In genomic region chr22:27577570-27577969, GRCh38 we compare ENCODE assay signal across 13 cellular contexts.
"Had no signal": no experiment of that assay in that cellular context is flagged by ENCODE, and none has a peak within 500 bp of the region (broad histone marks: within the 10 kb centered on the region; RNA-seq: fewer than 3 reads in every experiment).

No MANE protein-coding gene starts in this region.

- H3K27me3 ChIP-seq: ovary had no signal

- H3K4me3 ChIP-seq: adrenal gland, dorsolateral prefrontal cortex, gastrocnemius medialis, ovary, tibial nerve had no signal

- H3K36me3 Mint-ChIP-seq: natural killer cell treated with Interleukin-12 subunit alpha and Interleukin-12 subunit beta and Interleukin-15 and Interleukin-18, amount 100 ng/mL, for 72 hours; stimulated activated memory B cell treated with anti-CD40 and anti-IgM and Interleukin-4, amounts not matched to agents 10 μg/mL and 1 μg/mL and 100 μg/mL, for 72 hours had no signal

- H3K4me3 Mint-ChIP-seq: natural killer cell treated with Interleukin-12 subunit alpha and Interleukin-12 subunit beta and Interleukin-15 and Interleukin-18, amount 100 ng/mL, for 72 hours; stimulated activated memory B cell treated with anti-CD40 and anti-IgM and Interleukin-4, amounts not matched to agents 10 μg/mL and 1 μg/mL and 100 μg/mL, for 72 hours had no signal

- H3K4me1 ChIP-seq: adrenal gland had no signal

- H3K36me3 ChIP-seq: adrenal gland, gastrocnemius medialis, ovary, tibial nerve had no signal

- H3K9me3 Mint-ChIP-seq: activated T-helper 2 cell treated with anti-CD3 and anti-CD28 coated beads, Interferon-gamma antibody, Interleukin-2, Interleukin-4, amounts not matched to agents 10 μg/mL and 5 μg/mL and 100 μg/mL, durations not matched to agents 14 hours and 24 hours and 36 hours; natural killer cell treated with Interleukin-12 subunit alpha and Interleukin-12 subunit beta and Interleukin-15 and Interleukin-18, amount 100 ng/mL, for 72 hours had no signal

- DNase-seq: activated CD4-positive, alpha-beta T cell treated with anti-CD3 and anti-CD28 coated beads, Interleukin-2, amount 50 U/mL, for 1 hour; activated naive CD4-positive, alpha-beta T cell treated with anti-CD3 and anti-CD28 coated beads, Interleukin-2, amount 50 U/mL, for 16 hours; dorsolateral prefrontal cortex; gastrocnemius medialis; hippocampal formation; small intestine; stimulated activated CD4-positive, alpha-beta T cell treated with anti-CD3 and anti-CD28 coated beads, Interleukin-1b, Interleukin-23, amount 100 ng/mL, for 48 hours had no signal

- H3K4me1 Mint-ChIP-seq: stimulated activated memory B cell treated with anti-CD40 and anti-IgM and Interleukin-4, amounts not matched to agents 10 μg/mL and 1 μg/mL and 100 μg/mL, for 72 hours had no signal

- H3K9me3 ChIP-seq: adrenal gland, gastrocnemius medialis, ovary had no signal

- H3K27ac Mint-ChIP-seq: activated T-helper 2 cell treated with anti-CD3 and anti-CD28 coated beads, Interferon-gamma antibody, Interleukin-2, Interleukin-4, amounts not matched to agents 10 μg/mL and 5 μg/mL and 100 μg/mL, durations not matched to agents 14 hours and 24 hours and 36 hours; natural killer cell treated with Interleukin-12 subunit alpha and Interleukin-12 subunit beta and Interleukin-15 and Interleukin-18, amount 100 ng/mL, for 72 hours; stimulated activated memory B cell treated with anti-CD40 and anti-IgM and Interleukin-4, amounts not matched to agents 10 μg/mL and 1 μg/mL and 100 μg/mL, for 72 hours had no signal

- ATAC-seq: gastrocnemius medialis; natural killer cell treated with Interleukin-12 subunit alpha and Interleukin-12 subunit beta and Interleukin-15 and Interleukin-18, amount 100 ng/mL, for 72 hours; stimulated activated memory B cell treated with anti-CD40 and anti-IgM and Interleukin-4, amounts not matched to agents 10 μg/mL and 1 μg/mL and 100 μg/mL, for 72 hours had no signal

- H3K27ac ChIP-seq: adrenal gland, dorsolateral prefrontal cortex, gastrocnemius medialis, ovary, tibial nerve had no signal
